Comparison of ENCODE assay signal across 9 cellular contexts in genomic region chr22:31244044-31244942, GRCh38. TPM values are rescaled to one million over a fixed set of nuclear protein-coding genes. Genes with fewer than 3 reads are reported as not detected.
A peak's percentile ranks its signal among the peaks of the same experiment; 100 is the strongest.
DNase-seq lines count a peak whose midpoint lies in the region; ATAC-seq and TF ChIP-seq lines count a peak whose summit lies in the region.
"Had no signal": no experiment of that assay in that cellular context is flagged by ENCODE, and none has a peak within 500 bp of the region (broad histone marks: within the 10 kb centered on the region; RNA-seq: fewer than 3 reads in every experiment).

No MANE protein-coding gene starts in this region.

- no peaks in the 10 kb centered on the region for H3K9me3 ChIP-seq in heart left ventricle

- ATAC-seq in naive thymus-derived CD8-positive, alpha-beta T cell: no peak
- no peak for ATAC-seq in GM21367 (IDR thresholded peaks at IDR 0.05; ENCODE audit: unreplicated experiment)
- no peak for ATAC-seq in GM21515 (IDR thresholded peaks at IDR 0.05; ENCODE audit: unreplicated experiment)
- ATAC-seq in heart left ventricle: no peak
- ATAC-seq in GM21576 (IDR thresholded peaks at IDR 0.05; ENCODE audit: unreplicated experiment): no peak

- H3K4me3 Mint-ChIP-seq in naive thymus-derived CD8-positive, alpha-beta T cell: no peak overlapping the region

- no peak overlapping the region for H3K4me3 ChIP-seq in heart left ventricle

- peak; percentile 15 for DNase-seq in AG09319 (ENCODE audit: extremely low read depth, low read depth)
- peak; percentile 56 for DNase-seq in LoVo (ENCODE audit: low spot score)
- peak; percentile 72 for DNase-seq in dedifferentiated amniotic fluid mesenchymal stem cell (ENCODE audit: extremely low spot score)
- DNase-seq in naive thymus-derived CD8-positive, alpha-beta T cell: no peak
- no peak for DNase-seq in heart left ventricle
- DNase-seq: stimulated activated naive CD4-positive, alpha-beta T cell had no signal

- no peaks in the 10 kb centered on the region for H3K27me3 Mint-ChIP-seq in naive thymus-derived CD8-positive, alpha-beta T cell

- H3K9me3 Mint-ChIP-seq in naive thymus-derived CD8-positive, alpha-beta T cell: no peaks in the 10 kb centered on the region

- WGBS in heart left ventricle, 4 donors: 72 to 81% (median 78%) methylated on average over 9 of the region's 9 CpGs

- intact Hi-C loops in heart left ventricle (cut with DNase I): no loop called here

- H3K4me1 Mint-ChIP-seq in naive thymus-derived CD8-positive, alpha-beta T cell: peaks cover 19 to 45% (median 27%) of the 10 kb centered on the region in 4 donors

- peak overlapping the region in 6 of 10 donors; percentile 2 to 62 (median 43) for H3K27ac Mint-ChIP-seq in naive thymus-derived CD8-positive, alpha-beta T cell

- no peaks in the 10 kb centered on the region for H3K27me3 ChIP-seq in heart left ventricle

- peaks cover 0 to 30% (median 3%) of the 10 kb centered on the region in 9 donors for H3K36me3 ChIP-seq in heart left ventricle

- H3K27ac ChIP-seq in heart left ventricle: no peak overlapping the region

- H3K4me1 ChIP-seq in heart left ventricle: peaks cover 5 to 40% (median 17%) of the 10 kb centered on the region in 12 donors

- no peak for TF ChIP-seq POLR2A in heart left ventricle (IDR thresholded peaks at IDR 0.05)

- TF ChIP-seq CTCF in AG09319 (IDR thresholded peaks at IDR 0.05; ENCODE audit: low read depth, low read length) (no peak), heart left ventricle (IDR thresholded peaks at IDR 0.05) (no peak)

- no peaks in the 10 kb centered on the region for H3K36me3 Mint-ChIP-seq in naive thymus-derived CD8-positive, alpha-beta T cell

- POLR2A ChIA-PET in naive thymus-derived CD8-positive, alpha-beta T cell (lab: Charles Lee): interaction anchor here (0.6 to 5.7 kb wide), 4 partner anchors 35 to 49 kb away, joined by 3 to 68 read pairs (median 4); partner anchors contain the start of gene PIK3IP1

RNA-seq across cellular contexts. Expression of gene LIMK2, which starts 32.2 kb away (rescaled TPM):
- 10 to 100 TPM; 20.7 to 26.5 TPM for total RNA-seq in naive thymus-derived CD8-positive, alpha-beta T cell
- polyA plus RNA-seq in naive thymus-derived CD8-positive, alpha-beta T cell: 10 to 100 TPM in 2 of 3 donors, 1 to 10 TPM in 1; 7.4 to 21.0 (median 12.7) TPM
- 10 to 100 TPM in 4 of 9 donors, 1 to 10 TPM in 5; 7.1 to 33.3 (median 9.4) TPM for total RNA-seq in heart left ventricle
- 10 to 100 TPM in 1 of 2 donors, 1 to 10 TPM in 1; 7.0 to 10.9 TPM for polyA plus RNA-seq in heart left ventricle

RNA-seq across cellular contexts. Expression of gene PIK3IP1, which starts 48.0 kb away (rescaled TPM):
- total RNA-seq in naive thymus-derived CD8-positive, alpha-beta T cell: 100 to 1,000 TPM; 730 to 741 TPM
- 100 to 1,000 TPM; 530 to 963 (median 585) TPM for polyA plus RNA-seq in naive thymus-derived CD8-positive, alpha-beta T cell
- total RNA-seq in heart left ventricle: 10 to 100 TPM in 7 of 9 donors, 1 to 10 TPM in 2; 3.8 to 40.7 (median 27.8) TPM
- 1 to 10 TPM; 4.0 to 7.8 TPM for polyA plus RNA-seq in heart left ventricle

Comparison
In these comparisons a context has a peak if more than half of its experiments do, and no peak if none do; other contexts are left out.
1. DNase-seq: peak in AG09319 (single experiment), LoVo (single experiment) and dedifferentiated amniotic fluid mesenchymal stem cell (single experiment); none in naive thymus-derived CD8-positive, alpha-beta T cell (0 of 10) and heart left ventricle (0 of 5).
2. RNA of gene PIK3IP1, which starts 48.0 kb away (total RNA-seq): 730 to 741 TPM in naive thymus-derived CD8-positive, alpha-beta T cell; 3.8 to 40.7 TPM in heart left ventricle; every median in the first group is over 10 times any median in the second.